8 cellular contexts compared by ENCODE assay signal in genomic region chr5:157571357-157571827, GRCh38. TPM values are rescaled to one million over a fixed set of nuclear protein-coding genes. Genes with fewer than 3 reads are reported as not detected.
DNase-seq lines count a peak whose midpoint lies in the region; ATAC-seq and TF ChIP-seq lines count a peak whose summit lies in the region.

No MANE protein-coding gene starts in this region.

- H3K9me3 Mint-ChIP-seq in natural killer cell = no peaks in the 10 kb centered on the region

- peaks cover 32% of the 10 kb centered on the region for H3K4me1 ChIP-seq in PC-3 (ENCODE audit: insufficient read depth, low read length)

- POLR2A ChIA-PET in PC-3 (lab: Charles Lee; ENCODE audit: unreplicated experiment) = no interaction called here

- peak overlapping the region in 1 of 2 donors; percentile 72 for H3K27ac Mint-ChIP-seq in natural killer cell

- H3K4me1 Mint-ChIP-seq in natural killer cell = peaks cover 34 to 43% of the 10 kb centered on the region in 2 donors

- H3K4me3 ChIP-seq in PC-3 (ENCODE audit: low read length) = no peak overlapping the region

- TF ChIP-seq CTCF in PC-3 (conservative IDR thresholded peaks at IDR 0.05; ENCODE audit: low read depth, low read length) (no peak), natural killer cell (IDR thresholded peaks at IDR 0.05) (no peak)

- peaks cover 23 to 28% of the 10 kb centered on the region in 2 donors for H3K27me3 Mint-ChIP-seq in natural killer cell (ENCODE audit: low read depth in 2 of 2)

- no peak overlapping the region for H3K9ac ChIP-seq in PC-3 (ENCODE audit: low read length)

- H3K4me3 Mint-ChIP-seq in natural killer cell = peak overlapping the region; percentile 76

- ATAC-seq in HG02970 (IDR thresholded peaks at IDR 0.05; ENCODE audit: low FRiP score, unreplicated experiment) = peak; percentile 71
- ATAC-seq in PC-3 = no peak
- peak; percentile 45 to 81 (median 66) for ATAC-seq in natural killer cell

- CTCF ChIA-PET in PC-3 (lab: Charles Lee) = no interaction called here

- no peaks in the 10 kb centered on the region for H3K27me3 ChIP-seq in PC-3 (ENCODE audit: low read length)

- H3K9me2 ChIP-seq in PC-3 (replicated peaks; ENCODE audit: low read length) = no peaks in the 10 kb centered on the region

- H3K9me3 ChIP-seq in PC-3 (ENCODE audit: low read length) = no peaks in the 10 kb centered on the region

- H4K20me1 ChIP-seq in PC-3 (ENCODE audit: low read length) = peaks cover 22% of the 10 kb centered on the region

- BruUV-seq in PC-3 (replicated peaks; lab: Mats Ljungman, UMichigan) = no TSS peak

- no peak overlapping the region for H3K27ac ChIP-seq in PC-3 (ENCODE audit: low read length)

- peaks cover 56% of the 10 kb centered on the region for H3K36me3 ChIP-seq in PC-3 (ENCODE audit: low read depth, low read length)

- intact Hi-C loops in PC-3 (cut with micrococcal nuclease) (loop anchor here (10.0 kb wide), 1 partner anchor 237 kb away; no protein-coding TSS in a partner anchor), natural killer cell (cut with micrococcal nuclease) (no loop called here)

- peaks cover 93% of the 10 kb centered on the region for H3K79me2 ChIP-seq in PC-3 (ENCODE audit: low read length)

- no peaks in the 10 kb centered on the region for H3K36me3 Mint-ChIP-seq in natural killer cell

- DNase-seq in stimulated activated CD4-positive, alpha-beta T cell treated with anti-CD3 and anti-CD28 coated beads, Interleukin-4, amount 100 ng/mL, for 24 hours = peak; percentile 19
- DNase-seq in stimulated activated CD4-positive, alpha-beta T cell treated with anti-CD3 and anti-CD28 coated beads, Interleukin-1b, Interleukin-23, amount 100 ng/mL, for 48 hours = no peak
- no peak for DNase-seq in PC-3
- peak; percentile 43 for DNase-seq in central memory CD4-positive, alpha-beta T cell
- DNase-seq in natural killer cell = no peak
- DNase-seq in NCI-H510A (lab: John Stamatoyannopoulos, UW) = no peak
- DNase-seq in NCI-H82 treated with DMSO at 0.1 percent for 48 hours (lab: John Stamatoyannopoulos, UW; ENCODE audit: unreplicated experiment) = no peak

- peaks cover 3% of the 10 kb centered on the region for H3F3A ChIP-seq in PC-3 (ENCODE audit: low read length, unreplicated experiment)

- 0 out of 2 replicates have a peak overlapping the region, but pooled peaks have one; percentile 0 for H3K4me2 ChIP-seq in PC-3 (ENCODE audit: low read length)

- H2AFZ ChIP-seq in PC-3 (ENCODE audit: low read length) = no peak overlapping the region

RNA-seq across cellular contexts. Expression of gene ADAM19, which starts 4.2 kb away (rescaled TPM):
- total RNA-seq in PC-3 (2014; rRNA removed) (115 and 130 TPM in 2 replicates), natural killer cell (10 to 100 TPM in 1 of 3 donors, 1 to 10 TPM in 2; 1.2 to 28.0 (median 4.7) TPM)

Comparison
In these comparisons a context has a peak if more than half of its experiments do, and no peak if none do; other contexts are left out.
1. DNase-seq: peak in stimulated activated CD4-positive, alpha-beta T cell treated with anti-CD3 and anti-CD28 coated beads, Interleukin-4, amount 100 ng/mL, for 24 hours (single experiment) and central memory CD4-positive, alpha-beta T cell (single experiment); none in stimulated activated CD4-positive, alpha-beta T cell treated with anti-CD3 and anti-CD28 coated beads, Interleukin-1b, Interleukin-23, amount 100 ng/mL, for 48 hours (single experiment), PC-3 (single experiment), natural killer cell (single experiment), NCI-H510A (single experiment) and NCI-H82 treated with DMSO at 0.1 percent for 48 hours (single experiment).